In genomic region chr16:86347916-86348555, GRCh38 we compare ENCODE assay signal across 36 cellular contexts.
"Had no signal": no experiment of that assay in that cellular context is flagged by ENCODE, and none has a peak within 500 bp of the region (broad histone marks: within the 10 kb centered on the region; RNA-seq: fewer than 3 reads in every experiment).

No MANE protein-coding gene starts in this region.

- H3K27me3 ChIP-seq: cardiac muscle cell had no signal

- H3K4me3 ChIP-seq: adrenal gland, cardiac muscle cell had no signal

- FAIRE-seq: bronchial epithelial cell, TTC549 had no signal

- H3K9me3 Mint-ChIP-seq: activated B cell treated with CpG ODN at 0.5 μM for 24 hours; activated CD4-positive, alpha-beta memory T cell treated with anti-CD3 and anti-CD28 coated beads for 36 hours; activated CD4-positive, alpha-beta T cell treated with anti-CD3 and anti-CD28 coated beads, Interleukin-2, amount 10 ng/mL, durations not matched to agents 24 days and 14 days; activated CD8-positive, alpha-beta T cell treated with anti-CD3 and anti-CD28 coated beads for 36 hours; activated naive CD4-positive, alpha-beta T cell treated with anti-CD3 and anti-CD28 coated beads for 36 hours; activated naive CD4-positive, alpha-beta T cell treated with anti-CD3 and anti-CD28 coated beads, Interleukin-2, amount 50 U/mL, for 72 hours; activated naive CD8-positive, alpha-beta T cell treated with anti-CD3 and anti-CD28 coated beads for 36 hours; activated T-cell treated with anti-CD3 and anti-CD28 coated beads, Interleukin-2, amount 50 U/mL, for 4 hours; activated T-helper 1 cell treated with anti-CD3 and anti-CD28 coated beads, Interleukin-12 subunit alpha, Interleukin-12 subunit beta, Interleukin-2, Interleukin-4 antibody, amounts not matched to agents 30 ng/mL and 10 ng/mL and 1 ng/mL, durations not matched to agents 14 hours and 24 hours and 36 hours; central memory CD8-positive, alpha-beta T cell; T-helper 1 cell treated with Interleukin-12 subunit alpha and Interleukin-12 subunit beta and Interleukin-4 antibody, amounts not matched to agents 30 μg/mL and 1 μg/mL, for 36 hours; T-helper 2 cell treated with Interferon-gamma antibody and Interleukin-4, amounts not matched to agents 5 μg/mL and 100 μg/mL, for 36 hours had no signal

- H3K36me3 ChIP-seq: adrenal gland, cardiac muscle cell had no signal

- H3K9me3 ChIP-seq: adrenal gland had no signal

- DNase-seq: activated B cell treated with CpG ODN at 0.5 μM for 24 hours; activated CD4-positive, alpha-beta memory T cell treated with anti-CD3 and anti-CD28 coated beads for 36 hours; activated CD4-positive, alpha-beta T cell treated with anti-CD3 and anti-CD28 coated beads for 4 hours; activated CD4-positive, alpha-beta T cell treated with anti-CD3 and anti-CD28 coated beads, Interleukin-2, amount 10 ng/mL, durations not matched to agents 24 days and 14 days; activated CD4-positive, alpha-beta T cell treated with anti-CD3 and anti-CD28 coated beads, Interleukin-2, amount 50 U/mL, for 1 hour; activated CD4-positive, alpha-beta T cell treated with anti-CD3 and anti-CD28 coated beads, Interleukin-2, amount 50 U/mL, for 4 hours; activated CD4-positive, CD25-positive, alpha-beta regulatory T cell treated with anti-CD3 and anti-CD28 coated beads, Interleukin-2, amount 50 U/mL, for 72 hours; activated CD8-positive, alpha-beta memory T cell treated with anti-CD3 and anti-CD28 coated beads, Interleukin-2, amount 50 U/mL, for 4 hours; activated CD8-positive, alpha-beta T cell treated with anti-CD3 and anti-CD28 coated beads for 36 hours; activated effector memory CD4-positive, alpha-beta T cell treated with anti-CD3 and anti-CD28 coated beads, Interleukin-2, amount 50 U/mL, for 16 hours; activated gamma-delta T cell treated with Interleukin-2 at 50 U/mL for 16 hours; activated naive CD4-positive, alpha-beta T cell; activated naive CD4-positive, alpha-beta T cell treated with anti-CD3 and anti-CD28 coated beads for 36 hours; activated naive CD4-positive, alpha-beta T cell treated with anti-CD3 and anti-CD28 coated beads, Interleukin-2, amount 50 U/mL, for 16 hours; activated naive CD8-positive, alpha-beta T cell treated with anti-CD3 and anti-CD28 coated beads for 36 hours; activated T-cell treated with anti-CD3 and anti-CD28 coated beads for 4 hours; activated T-cell treated with anti-CD3 and anti-CD28 coated beads, Interleukin-2, amount 50 U/mL, for 1 hour; activated T-cell treated with anti-CD3 and anti-CD28 coated beads, Interleukin-2, amount 50 U/mL, for 4 hours; activated T-cell treated with anti-CD3 and anti-CD28 coated beads, Interleukin-2, amount 50 U/mL, for 72 hours; adrenal gland; amniotic stem cell; caudate nucleus; cerebellar nuclear complex; T-helper 2 cell; T-helper 9 cell had no signal

- H3K4me1 Mint-ChIP-seq: activated B cell treated with CpG ODN at 0.5 μM for 24 hours; activated CD4-positive, alpha-beta T cell treated with anti-CD3 and anti-CD28 coated beads, Interleukin-2, amount 10 ng/mL, durations not matched to agents 24 days and 14 days; activated naive CD8-positive, alpha-beta T cell treated with anti-CD3 and anti-CD28 coated beads for 36 hours; activated T-helper 17 cell treated with anti-CD3 and anti-CD28 coated beads, Interleukin-2, amount 50 U/mL, for 72 hours had no signal

- H3K36me3 Mint-ChIP-seq: activated CD4-positive, alpha-beta memory T cell treated with anti-CD3 and anti-CD28 coated beads for 36 hours; activated naive CD4-positive, alpha-beta T cell treated with anti-CD3 and anti-CD28 coated beads, Interleukin-2, amount 50 U/mL, for 72 hours; activated naive CD8-positive, alpha-beta T cell treated with anti-CD3 and anti-CD28 coated beads for 36 hours; brain had no signal

- H3K4me3 Mint-ChIP-seq: activated B cell treated with CpG ODN at 0.5 μM for 24 hours; activated CD4-positive, alpha-beta memory T cell treated with anti-CD3 and anti-CD28 coated beads for 36 hours; activated CD4-positive, alpha-beta T cell treated with anti-CD3 and anti-CD28 coated beads, Interleukin-2, amount 10 ng/mL, durations not matched to agents 24 days and 14 days; activated CD8-positive, alpha-beta T cell treated with anti-CD3 and anti-CD28 coated beads for 36 hours; activated naive CD4-positive, alpha-beta T cell treated with anti-CD3 and anti-CD28 coated beads for 36 hours; activated naive CD8-positive, alpha-beta T cell treated with anti-CD3 and anti-CD28 coated beads for 36 hours; activated T-cell treated with anti-CD3 and anti-CD28 coated beads, Interleukin-2, amount 50 U/mL, for 4 hours; activated T-cell treated with anti-CD3 and anti-CD28 coated beads, Interleukin-2, amount 50 U/mL, for 72 hours; activated T-helper 1 cell treated with anti-CD3 and anti-CD28 coated beads, Interleukin-12 subunit alpha, Interleukin-12 subunit beta, Interleukin-2, Interleukin-4 antibody, amounts not matched to agents 30 ng/mL and 10 ng/mL and 1 ng/mL, durations not matched to agents 14 hours and 24 hours and 36 hours; activated T-helper 17 cell treated with anti-CD3 and anti-CD28 coated beads, Interleukin-2, amount 50 U/mL, for 72 hours; central memory CD8-positive, alpha-beta T cell; T-helper 1 cell treated with Interleukin-12 subunit alpha and Interleukin-12 subunit beta and Interleukin-4 antibody, amounts not matched to agents 30 μg/mL and 1 μg/mL, for 36 hours; T-helper 2 cell treated with Interferon-gamma antibody and Interleukin-4, amounts not matched to agents 5 μg/mL and 100 μg/mL, for 36 hours had no signal

- H3K27ac ChIP-seq: adrenal gland, cardiac muscle cell, VCaP had no signal

- H3K27ac Mint-ChIP-seq: activated B cell treated with CpG ODN at 0.5 μM for 24 hours; activated CD4-positive, alpha-beta memory T cell treated with anti-CD3 and anti-CD28 coated beads for 36 hours; activated CD4-positive, alpha-beta T cell treated with anti-CD3 and anti-CD28 coated beads, Interleukin-2, amount 10 ng/mL, durations not matched to agents 24 days and 14 days; activated CD8-positive, alpha-beta T cell treated with anti-CD3 and anti-CD28 coated beads for 36 hours; activated naive CD4-positive, alpha-beta T cell treated with anti-CD3 and anti-CD28 coated beads for 36 hours; activated naive CD4-positive, alpha-beta T cell treated with anti-CD3 and anti-CD28 coated beads, Interleukin-2, amount 50 U/mL, for 72 hours; activated naive CD8-positive, alpha-beta T cell treated with anti-CD3 and anti-CD28 coated beads for 36 hours; activated T-cell treated with anti-CD3 and anti-CD28 coated beads, Interleukin-2, amount 50 U/mL, for 72 hours; activated T-helper 1 cell treated with anti-CD3 and anti-CD28 coated beads, Interleukin-12 subunit alpha, Interleukin-12 subunit beta, Interleukin-2, Interleukin-4 antibody, amounts not matched to agents 30 ng/mL and 10 ng/mL and 1 ng/mL, durations not matched to agents 14 hours and 24 hours and 36 hours; activated T-helper 17 cell treated with anti-CD3 and anti-CD28 coated beads, Interleukin-2, amount 50 U/mL, for 72 hours; brain; T-helper 1 cell treated with Interleukin-12 subunit alpha and Interleukin-12 subunit beta and Interleukin-4 antibody, amounts not matched to agents 30 μg/mL and 1 μg/mL, for 36 hours; T-helper 2 cell treated with Interferon-gamma antibody and Interleukin-4, amounts not matched to agents 5 μg/mL and 100 μg/mL, for 36 hours had no signal
